18 cellular contexts compared by ENCODE assay signal in genomic region chr12:109538191-109538863, GRCh38. TPM values are rescaled to one million over a fixed set of nuclear protein-coding genes. Genes with fewer than 3 reads are reported as not detected.
DNase-seq lines count a peak whose midpoint lies in the region; ATAC-seq and TF ChIP-seq lines count a peak whose summit lies in the region.
"Had no signal": no experiment of that assay in that cellular context is flagged by ENCODE, and none has a peak within 500 bp of the region (broad histone marks: within the 10 kb centered on the region; RNA-seq: fewer than 3 reads in every experiment).

No MANE protein-coding gene starts in this region.

- 22% methylated on average over 16 of the region's 16 CpGs for WGBS in smooth muscle cell (ENCODE audit: low lambda C conversion rate)

- no peak for ATAC-seq in SK-N-SH treated with all-trans-retinoic acid at 6 μM for 48 hours
- ATAC-seq in HG02870 (IDR thresholded peaks at IDR 0.05; ENCODE audit: unreplicated experiment), result no peak

- no peaks in the 10 kb centered on the region for H3K79me2 ChIP-seq in smooth muscle cell (ENCODE audit: low read depth)

- H3K4me3 ChIP-seq in fibroblast of pulmonary artery (replicated peaks; ENCODE audit: low read depth, low read length) (no peak overlapping the region), smooth muscle cell (no peak overlapping the region)

- no peak overlapping the region for H2AFZ ChIP-seq in smooth muscle cell (ENCODE audit: low read depth)

- no peaks in the 10 kb centered on the region for H3K27me3 ChIP-seq in smooth muscle cell (ENCODE audit: low read depth)

- peaks cover 15% of the 10 kb centered on the region for H3F3A ChIP-seq in smooth muscle cell (ENCODE audit: low read depth)

- TF ChIP-seq CTCF in fibroblast of pulmonary artery (IDR thresholded peaks at IDR 0.05; ENCODE audit: low read length, missing control alignments), result no peak
- TF ChIP-seq CTCF in smooth muscle cell (IDR thresholded peaks at IDR 0.05; ENCODE audit: borderline replicate concordance, insufficient read depth, poor library complexity, severe bottlenecking), result no peak

- H3K9me3 ChIP-seq in smooth muscle cell (replicated peaks; ENCODE audit: low read depth), result no peaks in the 10 kb centered on the region

- no peaks in the 10 kb centered on the region for H3K36me3 ChIP-seq in smooth muscle cell (ENCODE audit: low read depth)

- H3K27ac ChIP-seq in smooth muscle cell (ENCODE audit: low read depth), result peak overlapping the region; percentile 65
- H3K27ac ChIP-seq: KMS-11 had no signal

- DNase-seq in NCI-H524 (lab: John Stamatoyannopoulos, UW) (peak; percentile 40 to 73), fibroblast of pulmonary artery (ENCODE audit: low read depth) (peak; percentile 42), smooth muscle cell (lab: John Stamatoyannopoulos, UW; ENCODE audit: unreplicated experiment) (no peak), retina (no peak)
- no peak for DNase-seq in activated CD4-positive, alpha-beta T cell treated with anti-CD3 and anti-CD28 coated beads for 1 hour
- DNase-seq: Calu3; CD4-positive, alpha-beta T cell; DMS79; NCI-H1048; NCI-H146; NCI-H2081 treated with DMSO at 0.1 percent for 48 hours; NCI-H2227 treated with DMSO at 0.1 percent for 48 hours; NCI-H526 treated with DMSO at 0.1 percent for 48 hours; NK-92 treated with Interleukin-12 subunit alpha and Interleukin-12 subunit beta, amount 100 ng/mL, for 24 hours; SHP77 treated with DMSO at 0.1 percent for 48 hours had no signal

- H3K4me2 ChIP-seq in smooth muscle cell, result peak overlapping the region; percentile 66
- H3K4me2 ChIP-seq: KMS-11 had no signal

- H4K20me1 ChIP-seq in smooth muscle cell (ENCODE audit: low read depth), result no peaks in the 10 kb centered on the region

- H3K4me1 ChIP-seq in smooth muscle cell (ENCODE audit: low read depth), result peaks cover 4% of the 10 kb centered on the region

- no peak overlapping the region for H3K9ac ChIP-seq in smooth muscle cell (ENCODE audit: low read depth)
- H3K9ac ChIP-seq: KMS-11 had no signal

TF ChIP-seq in SK-N-SH treated with all-trans-retinoic acid at 6 μM for 48 hours, 23 proteins besides CTCF, POLR2A, EP300 and RAD21:
- TF ChIP-seq SNAI2 (CRISPR knock-in tag; IDR thresholded peaks at IDR 0.05) (0 out of 2 replicates have a peak, but pooled peaks have one; percentile 9), TSHZ2 (CRISPR knock-in tag; IDR thresholded peaks at IDR 0.05) (peak; percentile 74; the same call in 1 of the 2 replicates), TCF4 (CRISPR knock-in tag; IDR thresholded peaks at IDR 0.05; ENCODE audit: borderline replicate concordance) (peak; percentile 77), GLIS3 (CRISPR knock-in tag; IDR thresholded peaks at IDR 0.05) (0 out of 2 replicates have a peak, but pooled peaks have one; percentile 2), PATZ1 (CRISPR knock-in tag; IDR thresholded peaks at IDR 0.05; ENCODE audit: borderline replicate concordance) (no peak), ESRRG (CRISPR knock-in tag; IDR thresholded peaks at IDR 0.05) (no peak)

RNA-seq across cellular contexts. Expression of gene MMAB, which starts 35.0 kb away (rescaled TPM):
- 20.2 and 29.6 TPM in 2 replicates for total RNA-seq in smooth muscle cell
- 43.1 and 51.7 TPM in 2 replicates for polyA plus RNA-seq in smooth muscle cell

RNA-seq across cellular contexts. Expression of gene MVK, which starts 35.3 kb away (rescaled TPM):
- total RNA-seq in smooth muscle cell, result 13.9 and 21.1 TPM in 2 replicates
- 11.8 and 16.3 TPM in 2 replicates for polyA plus RNA-seq in smooth muscle cell

Comparison
In these comparisons a context has a peak if more than half of its experiments do, and no peak if none do; other contexts are left out.
1. DNase-seq: peak in NCI-H524 (2 of 2) and fibroblast of pulmonary artery (single experiment); none in smooth muscle cell (single experiment), retina (single experiment) and activated CD4-positive, alpha-beta T cell treated with anti-CD3 and anti-CD28 coated beads for 1 hour (single experiment).